27 cellular contexts compared by ENCODE assay signal in the genomic region with DNA sequence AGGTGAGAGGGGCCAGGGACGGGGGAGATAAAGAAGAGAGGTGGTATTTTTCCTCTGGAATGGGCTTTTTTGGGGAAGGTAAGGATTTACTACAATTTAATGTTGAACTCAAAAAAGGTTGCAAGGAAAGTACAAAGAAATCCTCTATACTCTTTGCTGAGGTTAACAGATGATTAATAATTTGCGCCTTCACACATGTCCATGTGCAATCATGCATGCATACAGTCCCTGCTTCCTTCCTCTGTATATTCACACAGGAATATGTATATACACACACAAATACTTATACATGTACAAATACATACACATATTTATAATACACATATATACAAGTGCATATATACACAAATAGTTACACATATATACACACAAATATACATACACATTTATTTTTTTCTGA.
DNase-seq lines count a peak whose midpoint lies in the region; ATAC-seq, FAIRE-seq and TF ChIP-seq lines count a peak whose summit lies in the region.
"Had no signal": no experiment of that assay in that cellular context is flagged by ENCODE, and none has a peak within 500 bp of the region (broad histone marks: within the 10 kb centered on the region; RNA-seq: fewer than 3 reads in every experiment).

No MANE protein-coding gene starts in this region.

- peaks cover 27% of the 10 kb centered on the region for H3K36me3 ChIP-seq in BLaER1

- no peak overlapping the region for H3K9ac ChIP-seq in BLaER1

- H3K9me3 ChIP-seq in BLaER1, result no peaks in the 10 kb centered on the region
- H3K9me3 ChIP-seq: transverse colon had no signal

- DNase-seq in GM19239 (ENCODE audit: insufficient read length, low spot score) (peak; percentile 9), HuH-7 (ENCODE audit: low spot score) (no peak), putamen (ENCODE audit: low spot score) (no peak)
- DNase-seq: activated CD4-positive, alpha-beta T cell treated with anti-CD3 and anti-CD28 coated beads for 1 hour; activated naive CD4-positive, alpha-beta T cell treated with anti-CD3 and anti-CD28 coated beads for 36 hours; activated T-cell treated with anti-CD3 and anti-CD28 coated beads, Interleukin-2, amount 50 U/mL, for 48 hours; amniotic stem cell; cortex of kidney; DMS79; endodermal cell; NCI-H1092; NCI-H2029 treated with DMSO at 0.1 percent for 48 hours; NCI-H345; PC-3; SHP77; stimulated activated CD8-positive, alpha-beta memory T cell treated with anti-CD3 and anti-CD28 coated beads, Interleukin-4, amount 100 ng/mL, for 48 hours; transverse colon had no signal

- H4K20me1 ChIP-seq in BLaER1, result no peaks in the 10 kb centered on the region

- H3K27ac ChIP-seq in BLaER1, result no peak overlapping the region
- H3K27ac ChIP-seq: 22Rv1, HL-60, transverse colon had no signal

- ATAC-seq in GM21825 (IDR thresholded peaks at IDR 0.05; ENCODE audit: unreplicated experiment) (peak; percentile 79), HG03196 (IDR thresholded peaks at IDR 0.05; ENCODE audit: unreplicated experiment) (peak; percentile 65), SK-N-SH treated with all-trans-retinoic acid at 6 μM for 48 hours (no peak), GM18498 (IDR thresholded peaks at IDR 0.05; ENCODE audit: unreplicated experiment) (no peak)
- ATAC-seq: HCT116 had no signal

- H3K27me3 ChIP-seq in BLaER1, result no peaks in the 10 kb centered on the region
- H3K27me3 ChIP-seq: transverse colon had no signal

- peak overlapping the region; percentile 13; the same call in 1 of the 2 replicates for H3K4me2 ChIP-seq in BLaER1

- FAIRE-seq in GM19239 (lab: Jason Lieb, UNC), result peak; percentile 51
- FAIRE-seq: bronchial epithelial cell, TTC549 had no signal

- peaks cover 21% of the 10 kb centered on the region for H3K4me1 ChIP-seq in BLaER1
- H3K4me1 ChIP-seq: transverse colon had no signal

- no peak overlapping the region for H3K4me3 ChIP-seq in BLaER1
- H3K4me3 ChIP-seq: transverse colon had no signal

TF ChIP-seq in SK-N-SH treated with all-trans-retinoic acid at 6 μM for 48 hours, 23 proteins besides CTCF, POLR2A, EP300 and RAD21:
- TF ChIP-seq, protein P1, sequence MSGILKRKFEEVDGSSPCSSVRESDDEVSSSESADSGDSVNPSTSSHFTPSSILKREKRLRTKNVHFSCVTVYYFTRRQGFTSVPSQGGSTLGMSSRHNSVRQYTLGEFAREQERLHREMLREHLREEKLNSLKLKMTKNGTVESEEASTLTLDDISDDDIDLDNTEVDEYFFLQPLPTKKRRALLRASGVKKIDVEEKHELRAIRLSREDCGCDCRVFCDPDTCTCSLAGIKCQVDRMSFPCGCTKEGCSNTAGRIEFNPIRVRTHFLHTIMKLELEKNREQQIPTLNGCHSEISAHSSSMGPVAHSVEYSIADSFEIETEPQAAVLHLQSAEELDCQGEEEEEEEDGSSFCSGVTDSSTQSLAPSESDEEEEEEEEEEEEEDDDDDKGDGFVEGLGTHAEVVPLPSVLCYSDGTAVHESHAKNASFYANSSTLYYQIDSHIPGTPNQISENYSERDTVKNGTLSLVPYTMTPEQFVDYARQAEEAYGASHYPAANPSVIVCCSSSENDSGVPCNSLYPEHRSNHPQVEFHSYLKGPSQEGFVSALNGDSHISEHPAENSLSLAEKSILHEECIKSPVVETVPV (CRISPR knock-in tag; IDR thresholded peaks at IDR 0.05), result no peak
- TF ChIP-seq ARNTL (CRISPR knock-in tag; IDR thresholded peaks at IDR 0.05; ENCODE audit: borderline replicate concordance, low read depth) (no peak), ZFP30 (CRISPR knock-in tag; IDR thresholded peaks at IDR 0.05) (no peak), SNAI2 (CRISPR knock-in tag; IDR thresholded peaks at IDR 0.05) (no peak), ESRRG (CRISPR knock-in tag; IDR thresholded peaks at IDR 0.05) (no peak), PATZ1 (CRISPR knock-in tag; IDR thresholded peaks at IDR 0.05; ENCODE audit: borderline replicate concordance) (no peak), PPARA (CRISPR knock-in tag; IDR thresholded peaks at IDR 0.05; ENCODE audit: borderline replicate concordance) (no peak), ZC3H10 (CRISPR knock-in tag; IDR thresholded peaks at IDR 0.05) (no peak), GLIS3 (CRISPR knock-in tag; IDR thresholded peaks at IDR 0.05) (no peak), BACH2 (CRISPR knock-in tag; IDR thresholded peaks at IDR 0.05; ENCODE audit: borderline replicate concordance) (no peak), TCF4 (CRISPR knock-in tag; IDR thresholded peaks at IDR 0.05; ENCODE audit: borderline replicate concordance) (no peak), TOX (CRISPR knock-in tag; IDR thresholded peaks at IDR 0.05; ENCODE audit: borderline replicate concordance) (no peak), ZNF565 (CRISPR knock-in tag; conservative IDR thresholded peaks at IDR 0.05; ENCODE audit: low read depth) (no peak), RARB (CRISPR knock-in tag; IDR thresholded peaks at IDR 0.05) (no peak)

Comparison
In these comparisons a context has a peak if more than half of its experiments do, and no peak if none do; other contexts are left out.
1. ATAC-seq: peak in GM21825 (single experiment) and HG03196 (single experiment); none in SK-N-SH treated with all-trans-retinoic acid at 6 μM for 48 hours (single experiment) and GM18498 (single experiment).